1 cellular context compared by ENCODE assay signal in genomic region chr9:108142142-108142503, GRCh38.
TF ChIP-seq lines count a peak whose summit lies in the region.

No MANE protein-coding gene starts in this region.

TF ChIP-seq in GM23338, 12 proteins besides CTCF, POLR2A, EP300 and RAD21 (continued from another document):
- TF ChIP-seq ZNF462 (CRISPR knock-in tag; IDR thresholded peaks at IDR 0.05) (no peak), CREB1 (CRISPR knock-in tag; IDR thresholded peaks at IDR 0.05; ENCODE audit: low read depth) (no peak), NANOG (IDR thresholded peaks at IDR 0.05; ENCODE audit: borderline replicate concordance) (no peak), STAT1 (IDR thresholded peaks at IDR 0.05; ENCODE audit: unreplicated experiment) (no peak), POLR2AphosphoS5 (IDR thresholded peaks at IDR 0.05; ENCODE audit: low read depth) (no peak), ETS1 (IDR thresholded peaks at IDR 0.05) (no peak), ZNF331 (CRISPR knock-in tag; IDR thresholded peaks at IDR 0.05; ENCODE audit: low read depth) (no peak)
